Comparison of ENCODE assay signal across 16 cellular contexts in the genomic region with DNA sequence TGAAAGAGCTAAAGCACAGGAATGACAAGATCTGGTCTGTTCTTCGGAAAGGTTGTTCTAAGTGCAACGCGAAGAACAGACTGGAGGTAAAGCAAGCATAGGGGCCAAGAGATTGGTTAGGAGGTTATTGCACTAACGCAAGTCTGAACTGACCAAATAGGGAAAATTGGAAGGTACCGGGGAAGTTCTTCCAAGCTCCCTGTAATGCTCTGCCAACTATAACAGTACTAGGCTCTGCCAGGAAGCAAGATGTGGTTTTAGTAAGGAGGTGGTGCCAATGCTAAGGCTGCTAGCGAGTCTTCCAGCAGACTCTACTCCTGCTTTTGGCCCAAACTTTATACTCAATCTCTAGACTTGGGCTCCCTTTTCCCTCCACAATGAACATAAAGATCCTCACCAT.
DNase-seq lines count a peak whose midpoint lies in the region; ATAC-seq and TF ChIP-seq lines count a peak whose summit lies in the region.
"Had no signal": no experiment of that assay in that cellular context is flagged by ENCODE, and none has a peak within 500 bp of the region (broad histone marks: within the 10 kb centered on the region; RNA-seq: fewer than 3 reads in every experiment).

No MANE protein-coding gene starts in this region.

- H3K9me1 ChIP-seq in IMR-90 (ENCODE audit: insufficient read depth, low read length): no peaks in the 10 kb centered on the region

- no peaks in the 10 kb centered on the region for H3K27me3 Mint-ChIP-seq in stimulated activated naive B cell treated with anti-CD40 and anti-IgM and Interleukin-4, amounts not matched to agents 10 μg/mL and 1 μg/mL and 100 μg/mL, for 72 hours

- H2AK9ac ChIP-seq in IMR-90 (replicated peaks; ENCODE audit: low read depth, low read length, poor library complexity): no peak overlapping the region

- H3K56ac ChIP-seq in IMR-90 (ENCODE audit: extremely low read depth, insufficient read depth, low read length): no peak overlapping the region

- H3K23ac ChIP-seq in IMR-90 (ENCODE audit: low read depth, low read length): no peak overlapping the region

- no peak for DNase-seq in IMR-90
- DNase-seq in astrocyte of the spinal cord (ENCODE audit: low read depth, low spot score): peak; percentile 65
- DNase-seq in fibroblast of pulmonary artery (ENCODE audit: low read depth): peak; percentile 21
- peak in 1 of 2 donors; percentile 57 for DNase-seq in thyroid gland
- no peak for DNase-seq in esophagus muscularis mucosa (ENCODE audit: extremely low spot score)
- no peak for DNase-seq in stimulated activated naive B cell treated with anti-CD40 and anti-IgM and Interleukin-4, amounts not matched to agents 10 μg/mL and 1 μg/mL and 100 μg/mL, for 72 hours
- DNase-seq in UCSD-AML1 (lab: John Stamatoyannopoulos, UW; ENCODE audit: unreplicated experiment): no peak
- DNase-seq: CD8-positive, alpha-beta T cell; NCI-H1092 treated with DMSO at 0.1 percent for 48 hours; NCI-H1694; NCI-H2107; NCI-H69; NK-92 treated with Interleukin-12 subunit alpha and Interleukin-12 subunit beta, amount 100 ng/mL, for 24 hours; PC-3 had no signal

- no peak for ATAC-seq in IMR-90 (ENCODE audit: low read depth)
- ATAC-seq in stimulated activated naive B cell treated with anti-CD40 and anti-IgM and Interleukin-4, amounts not matched to agents 10 μg/mL and 1 μg/mL and 100 μg/mL, for 72 hours (replicated peaks): no peak
- ATAC-seq: CD8-positive, alpha-beta T cell; K562; PC-3 had no signal

- H4K5ac ChIP-seq in IMR-90 (ENCODE audit: low read depth, low read length): no peak overlapping the region

- H3K4me1 ChIP-seq in IMR-90 (ENCODE audit: control insufficient read depth, insufficient read depth, low read length) (peaks cover 17% of the 10 kb centered on the region), thyroid gland (peaks cover 55 to 69% of the 10 kb centered on the region in 2 donors), esophagus muscularis mucosa (peaks cover 19 to 50% (median 42%) of the 10 kb centered on the region in 4 donors)

- dilution Hi-C loops in IMR-90 (cut with HindIII; ENCODE audit: low sequenced_read_pairs, unreplicated experiment): no loop called here

- H3K4me3 ChIP-seq in IMR-90 (ENCODE audit: insufficient read depth, low read depth, low read length): no peak overlapping the region
- no peak overlapping the region for H3K4me3 ChIP-seq in astrocyte of the spinal cord (ENCODE audit: low read depth, low read length)
- H3K4me3 ChIP-seq in fibroblast of pulmonary artery (replicated peaks; ENCODE audit: low read depth, low read length): no peak overlapping the region
- no peak overlapping the region for H3K4me3 ChIP-seq in thyroid gland (replicated peaks in 1 of 3)
- no peak overlapping the region for H3K4me3 ChIP-seq in esophagus muscularis mucosa
- H3K4me3 ChIP-seq: K562 had no signal

- H4K91ac ChIP-seq in IMR-90 (ENCODE audit: insufficient read depth, low read depth, low read length): no peak overlapping the region

- in situ Hi-C loops in IMR-90 (cut with MboI; ENCODE audit: low sequenced_read_pairs): no loop called here
- in situ Hi-C loops in astrocyte of the spinal cord (cut with HindIII; ENCODE audit: low sequenced_read_pairs): no loop called here

- no peak overlapping the region for H2AFZ ChIP-seq in IMR-90 (replicated peaks; ENCODE audit: low read length, poor library complexity)

- H3K27ac Mint-ChIP-seq in stimulated activated naive B cell treated with anti-CD40 and anti-IgM and Interleukin-4, amounts not matched to agents 10 μg/mL and 1 μg/mL and 100 μg/mL, for 72 hours: no peak overlapping the region
- H3K27ac Mint-ChIP-seq: CD8-positive, alpha-beta T cell had no signal

- H3K79me1 ChIP-seq in IMR-90 (ENCODE audit: low read depth in 1 of 2, low read length in 2 of 2): 0 out of 4 replicates have a peak, but pooled peaks cover 0 to 1% of the 10 kb centered on the region in 2 experiments

- no peak overlapping the region for H3K4ac ChIP-seq in IMR-90 (ENCODE audit: low read depth, low read length)

- no peak overlapping the region for H2BK5ac ChIP-seq in IMR-90 (ENCODE audit: low read depth, low read length, poor library complexity, severe bottlenecking)

- no peak for TF ChIP-seq POLR2A in IMR-90 (IDR thresholded peaks at IDR 0.05; ENCODE audit: low read depth, low read length)
- TF ChIP-seq POLR2A in thyroid gland (IDR thresholded peaks at IDR 0.05): no peak
- no peak for TF ChIP-seq POLR2A in esophagus muscularis mucosa (IDR thresholded peaks at IDR 0.05; ENCODE audit: low read depth)

- no peaks in the 10 kb centered on the region for H3K27me3 ChIP-seq in IMR-90 (ENCODE audit: control insufficient read depth, insufficient read depth, low read length)
- no peaks in the 10 kb centered on the region for H3K27me3 ChIP-seq in thyroid gland
- no peaks in the 10 kb centered on the region for H3K27me3 ChIP-seq in esophagus muscularis mucosa

- peaks cover 0 to 2% of the 10 kb centered on the region in 2 donors for H3K9me3 Mint-ChIP-seq in stimulated activated naive B cell treated with anti-CD40 and anti-IgM and Interleukin-4, amounts not matched to agents 10 μg/mL and 1 μg/mL and 100 μg/mL, for 72 hours
- H3K9me3 Mint-ChIP-seq: CD8-positive, alpha-beta T cell had no signal

- TF ChIP-seq RAD21 in IMR-90 (IDR thresholded peaks at IDR 0.05; ENCODE audit: low read length): no peak

- H3K4me3 Mint-ChIP-seq in stimulated activated naive B cell treated with anti-CD40 and anti-IgM and Interleukin-4, amounts not matched to agents 10 μg/mL and 1 μg/mL and 100 μg/mL, for 72 hours: no peak overlapping the region
- H3K4me3 Mint-ChIP-seq: CD8-positive, alpha-beta T cell had no signal

- H3K9me3 ChIP-seq in IMR-90 (ENCODE audit: control insufficient read depth, insufficient read depth, low read length) (no peaks in the 10 kb centered on the region), thyroid gland (no peaks in the 10 kb centered on the region), esophagus muscularis mucosa (no peaks in the 10 kb centered on the region)

- H3K4me2 ChIP-seq in IMR-90 (ENCODE audit: low read depth, low read length): no peak overlapping the region

- no peak overlapping the region; the same call in 1 of the 2 replicates for H2BK20ac ChIP-seq in IMR-90 (ENCODE audit: low read depth, low read length)

- H3K36me3 ChIP-seq in IMR-90 (ENCODE audit: control insufficient read depth, insufficient read depth, low read length) (peaks cover 3% of the 10 kb centered on the region), thyroid gland (no peaks in the 10 kb centered on the region), esophagus muscularis mucosa (peaks cover 0 to 14% (median 0%) of the 10 kb centered on the region in 4 donors)

- H3K36me3 Mint-ChIP-seq in stimulated activated naive B cell treated with anti-CD40 and anti-IgM and Interleukin-4, amounts not matched to agents 10 μg/mL and 1 μg/mL and 100 μg/mL, for 72 hours: peaks cover 16 to 18% of the 10 kb centered on the region in 2 donors
- H3K36me3 Mint-ChIP-seq: CD8-positive, alpha-beta T cell had no signal

- no TSS peak for BruUV-seq in IMR-90 (replicated peaks; lab: Mats Ljungman, UMichigan)

- H3K4me1 Mint-ChIP-seq in stimulated activated naive B cell treated with anti-CD40 and anti-IgM and Interleukin-4, amounts not matched to agents 10 μg/mL and 1 μg/mL and 100 μg/mL, for 72 hours: peaks cover 1 to 3% of the 10 kb centered on the region in 2 donors

- no peak overlapping the region for H3K27ac ChIP-seq in IMR-90 (ENCODE audit: insufficient read depth, low read length)
- H3K27ac ChIP-seq in thyroid gland: peak overlapping the region; percentile 11 to 47 (median 15)
- no peak overlapping the region for H3K27ac ChIP-seq in esophagus muscularis mucosa (replicated peaks in 1 of 4)
- H3K27ac ChIP-seq: HL-60 had no signal

- 0 out of 3 replicates have a peak overlapping the region, but pooled peaks have one; percentile 8 for H2BK15ac ChIP-seq in IMR-90 (ENCODE audit: low read depth, low read length)

- CTCF ChIA-PET in IMR-90 (lab: Yijun Ruan, JAX): interaction anchor here (0.7 kb wide), 1 partner anchor 635 kb away, joined by 3 read pairs; no protein-coding TSS in a partner anchor

- WGBS in IMR-90 (ENCODE audit: extremely low coverage in 2 of 2, insufficient read length in 1 of 2), 2 experiments: no CpG with 5 or more reads among the region's 6 CpGs
- 47 to 55% methylated on average over 6 of the region's 6 CpGs for WGBS in thyroid gland, 2 donors
- WGBS in esophagus muscularis mucosa: 70% methylated on average over 6 of the region's 6 CpGs

- TF ChIP-seq CTCF in IMR-90 (conservative IDR thresholded peaks at IDR 0.05; ENCODE audit: low read depth, low read length) (no peak), astrocyte of the spinal cord (IDR thresholded peaks at IDR 0.05; ENCODE audit: low read depth, low read length) (no peak), fibroblast of pulmonary artery (IDR thresholded peaks at IDR 0.05; ENCODE audit: low read length, missing control alignments) (no peak), thyroid gland (IDR thresholded peaks at IDR 0.05) (no peak), esophagus muscularis mucosa (IDR thresholded peaks at IDR 0.05) (no peak)

- no peak overlapping the region for H3K14ac ChIP-seq in IMR-90 (replicated peaks; ENCODE audit: low read depth, low read length)

- H2BK120ac ChIP-seq in IMR-90 (ENCODE audit: low read depth, low read length): peak overlapping the region; percentile 28; the same call in 1 of the 2 replicates

- intact Hi-C loops in IMR-90 (cut with micrococcal nuclease) (loop anchor here (10.0 kb wide), 3 partner anchors 493 to 1213 kb away; no protein-coding TSS in a partner anchor), thyroid gland (cut with DNase I) (loop anchor here (10.0 kb wide), 3 partner anchors 137 to 633 kb away; no protein-coding TSS in a partner anchor), esophagus muscularis mucosa (cut with DNase I) (loop anchor here (5.0 to 10.0 kb wide), 2 partner anchors 135 to 633 kb away; no protein-coding TSS in a partner anchor)

- H3K18ac ChIP-seq in IMR-90 (ENCODE audit: low read depth, low read length): no peak overlapping the region

- no peaks in the 10 kb centered on the region for H4K20me1 ChIP-seq in IMR-90 (ENCODE audit: insufficient read depth, low read length)

- TF ChIP-seq EP300 in esophagus muscularis mucosa (IDR thresholded peaks at IDR 0.05): no peak

- no peak overlapping the region for H2AK5ac ChIP-seq in IMR-90 (ENCODE audit: low read depth, low read length)

- POLR2A ChIA-PET in IMR-90 (lab: Charles Lee; ENCODE audit: unreplicated experiment): no interaction called here

- H4K8ac ChIP-seq in IMR-90 (ENCODE audit: low read depth in 2 of 2, low read length in 2 of 2): no peak overlapping the region

- no peak overlapping the region for H3K9ac ChIP-seq in IMR-90 (ENCODE audit: low read depth, low read length)

TF ChIP-seq in IMR-90, 13 proteins besides CTCF, POLR2A, EP300 and RAD21 (continues in another document):
- no peak for TF ChIP-seq CEBPB (IDR thresholded peaks at IDR 0.05; ENCODE audit: low read depth, low read length)
- TF ChIP-seq FOS (IDR thresholded peaks at IDR 0.05; ENCODE audit: low read depth, low read length): no peak
- TF ChIP-seq BHLHE40 (IDR thresholded peaks at IDR 0.05; ENCODE audit: low read depth, low read length): no peak
- no peak for TF ChIP-seq MXI1 (IDR thresholded peaks at IDR 0.05; ENCODE audit: borderline replicate concordance, low read depth, low read length)
- TF ChIP-seq CHD1 (IDR thresholded peaks at IDR 0.05; ENCODE audit: low read depth, low read length): no peak

Comparison
In these comparisons a context has a peak if more than half of its experiments do, and no peak if none do; other contexts are left out.
1. DNase-seq: peak in astrocyte of the spinal cord (single experiment) and fibroblast of pulmonary artery (single experiment); none in IMR-90 (single experiment), esophagus muscularis mucosa (single experiment), stimulated activated naive B cell treated with anti-CD40 and anti-IgM and Interleukin-4, amounts not matched to agents 10 μg/mL and 1 μg/mL and 100 μg/mL, for 72 hours (single experiment) and UCSD-AML1 (single experiment).
2. H3K27ac ChIP-seq: peak in thyroid gland (3 of 3); none in IMR-90 (single experiment) and esophagus muscularis mucosa (0 of 4).